In the genomic region with DNA sequence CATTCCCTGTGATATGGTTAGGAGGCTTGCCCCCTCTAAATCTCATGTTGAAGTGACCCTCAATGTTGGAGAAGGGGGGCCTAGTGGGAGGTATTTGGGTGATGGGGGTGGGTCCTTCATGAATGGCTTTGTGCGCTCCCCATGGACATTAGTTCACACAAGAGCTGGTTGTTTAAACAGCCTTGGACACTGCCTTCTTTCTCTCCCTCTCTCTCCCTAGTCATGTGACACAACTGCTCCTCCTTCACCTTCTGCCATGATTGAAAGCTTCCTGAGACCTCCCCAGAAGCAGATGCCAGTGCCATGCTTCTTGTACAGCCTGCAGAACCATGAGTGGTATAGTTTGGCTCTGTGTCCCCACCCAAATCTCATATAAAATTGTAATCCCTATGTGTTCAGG, we compare ENCODE assay signal across 26 cellular contexts.
"Had no signal": no experiment of that assay in that cellular context is flagged by ENCODE, and none has a peak within 500 bp of the region (broad histone marks: within the 10 kb centered on the region; RNA-seq: fewer than 3 reads in every experiment).

No MANE protein-coding gene starts in this region.

- H3K79me2 ChIP-seq: hepatocyte had no signal

- H3K4me3 Mint-ChIP-seq: memory B cell; naive thymus-derived CD4-positive, alpha-beta T cell; natural killer cell treated with Interleukin-12 subunit alpha and Interleukin-12 subunit beta and Interleukin-15 and Interleukin-18, amount 100 ng/mL, for 72 hours; stimulated activated memory B cell treated with anti-CD40 and anti-IgM and Interleukin-4, amounts not matched to agents 10 μg/mL and 1 μg/mL and 100 μg/mL, for 72 hours; stimulated activated naive CD8-positive, alpha-beta T cell treated with anti-CD3 and anti-CD28 coated beads, Interleukin-15, amount 100 ng/mL, for 72 hours had no signal

- H2AFZ ChIP-seq: hepatocyte had no signal

- H3K27ac Mint-ChIP-seq: memory B cell; naive thymus-derived CD4-positive, alpha-beta T cell; natural killer cell treated with Interleukin-12 subunit alpha and Interleukin-12 subunit beta and Interleukin-15 and Interleukin-18, amount 100 ng/mL, for 72 hours; progenitor cell of endocrine pancreas; stimulated activated memory B cell treated with anti-CD40 and anti-IgM and Interleukin-4, amounts not matched to agents 10 μg/mL and 1 μg/mL and 100 μg/mL, for 72 hours; stimulated activated naive CD8-positive, alpha-beta T cell treated with anti-CD3 and anti-CD28 coated beads, Interleukin-15, amount 100 ng/mL, for 72 hours had no signal

- H3K27ac ChIP-seq: hepatocyte, left ventricle myocardium inferior, ovary, right atrium auricular region, sigmoid colon, transverse colon, upper lobe of left lung, vagina had no signal

- H3K4me1 ChIP-seq: right atrium auricular region, transverse colon, upper lobe of left lung, vagina had no signal

- ATAC-seq: heart right ventricle; mucosa of descending colon; naive thymus-derived CD4-positive, alpha-beta T cell; natural killer cell treated with Interleukin-12 subunit alpha and Interleukin-12 subunit beta and Interleukin-15 and Interleukin-18, amount 100 ng/mL, for 72 hours; stimulated activated memory B cell treated with anti-CD40 and anti-IgM and Interleukin-4, amounts not matched to agents 10 μg/mL and 1 μg/mL and 100 μg/mL, for 72 hours; stimulated activated naive CD8-positive, alpha-beta T cell treated with anti-CD3 and anti-CD28 coated beads, Interleukin-15, amount 100 ng/mL, for 72 hours had no signal

- H3K27me3 Mint-ChIP-seq: memory B cell; naive thymus-derived CD4-positive, alpha-beta T cell; natural killer cell treated with Interleukin-12 subunit alpha and Interleukin-12 subunit beta and Interleukin-15 and Interleukin-18, amount 100 ng/mL, for 72 hours; progenitor cell of endocrine pancreas; stimulated activated memory B cell treated with anti-CD40 and anti-IgM and Interleukin-4, amounts not matched to agents 10 μg/mL and 1 μg/mL and 100 μg/mL, for 72 hours; stimulated activated naive CD8-positive, alpha-beta T cell treated with anti-CD3 and anti-CD28 coated beads, Interleukin-15, amount 100 ng/mL, for 72 hours had no signal

- H3K36me3 Mint-ChIP-seq: memory B cell; natural killer cell treated with Interleukin-12 subunit alpha and Interleukin-12 subunit beta and Interleukin-15 and Interleukin-18, amount 100 ng/mL, for 72 hours; stimulated activated memory B cell treated with anti-CD40 and anti-IgM and Interleukin-4, amounts not matched to agents 10 μg/mL and 1 μg/mL and 100 μg/mL, for 72 hours had no signal

- H3K36me3 ChIP-seq: heart right ventricle, left ventricle myocardium inferior, ovary, right atrium auricular region, sigmoid colon, transverse colon, upper lobe of left lung, vagina had no signal

- H3K4me2 ChIP-seq: hepatocyte, smooth muscle cell had no signal

- H3K9me3 Mint-ChIP-seq: natural killer cell treated with Interleukin-12 subunit alpha and Interleukin-12 subunit beta and Interleukin-15 and Interleukin-18, amount 100 ng/mL, for 72 hours; stimulated activated memory B cell treated with anti-CD40 and anti-IgM and Interleukin-4, amounts not matched to agents 10 μg/mL and 1 μg/mL and 100 μg/mL, for 72 hours had no signal

- H3K9me3 ChIP-seq: heart right ventricle, left ventricle myocardium inferior, mucosa of descending colon, ovary, right atrium auricular region, sigmoid colon, transverse colon, upper lobe of left lung, vagina had no signal

- H3K4me3 ChIP-seq: heart right ventricle, hepatocyte, left ventricle myocardium inferior, lung, mucosa of descending colon, ovary, right atrium auricular region, sigmoid colon, smooth muscle cell, transverse colon, upper lobe of left lung, vagina had no signal

- DNase-seq: heart right ventricle; islet precursor cell; left ventricle myocardium inferior; midbrain; mucosa of descending colon; naive thymus-derived CD4-positive, alpha-beta T cell; ovary; sigmoid colon; stimulated activated CD4-positive, alpha-beta T cell treated with anti-CD3 and anti-CD28 coated beads, Interleukin-1b, Interleukin-23, amount 100 ng/mL, for 48 hours; stimulated activated CD4-positive, alpha-beta T cell treated with anti-CD3 and anti-CD28 coated beads, Interleukin-2, amount 100 ng/mL, for 48 hours; stimulated activated CD4-positive, alpha-beta T cell treated with anti-CD3 and anti-CD28 coated beads, Interleukin-4, amount 100 ng/mL, for 4 hours; stimulated activated CD8-positive, alpha-beta memory T cell treated with anti-CD3 and anti-CD28 coated beads, Interleukin-4, amount 100 ng/mL, for 48 hours; stimulated activated naive CD4-positive, alpha-beta T cell treated with Interleukin-2 at 50 U/mL for 16 hours; stimulated activated naive CD8-positive, alpha-beta T cell treated with anti-CD3 and anti-CD28 coated beads, Interleukin-15, amount 100 ng/mL, for 72 hours; substantia nigra; transverse colon; upper lobe of left lung had no signal
